17 cellular contexts compared by ENCODE assay signal in genomic region chr13:28027607-28028364, GRCh38.
"Had no signal": no experiment of that assay in that cellular context is flagged by ENCODE, and none has a peak within 500 bp of the region (broad histone marks: within the 10 kb centered on the region; RNA-seq: fewer than 3 reads in every experiment).

No MANE protein-coding gene starts in this region.

- H3K36me3 ChIP-seq: lower lobe of right lung, sigmoid colon, suprapubic skin, thyroid gland, vagina had no signal

- H3K36me3 Mint-ChIP-seq: naive thymus-derived CD8-positive, alpha-beta T cell; stimulated activated memory B cell treated with anti-CD40 and anti-IgM and Interleukin-4, amounts not matched to agents 10 μg/mL and 1 μg/mL and 100 μg/mL, for 72 hours had no signal

- H3K4me3 ChIP-seq: dorsolateral prefrontal cortex, lower lobe of right lung, psoas muscle, sigmoid colon, suprapubic skin, thyroid gland, vagina had no signal

- H3K27ac Mint-ChIP-seq: nephron progenitor cell; stimulated activated memory B cell treated with anti-CD40 and anti-IgM and Interleukin-4, amounts not matched to agents 10 μg/mL and 1 μg/mL and 100 μg/mL, for 72 hours; stimulated activated naive CD8-positive, alpha-beta T cell treated with anti-CD3 and anti-CD28 coated beads, Interleukin-15, Interleukin-2, amounts not matched to agents 100 ng/mL and 50 ng/mL, for 24 hours had no signal

- ATAC-seq: left ventricle myocardium superior; lower lobe of right lung; psoas muscle; right cardiac atrium; stimulated activated memory B cell treated with anti-CD40 and anti-IgM and Interleukin-4, amounts not matched to agents 10 μg/mL and 1 μg/mL and 100 μg/mL, for 72 hours had no signal

- H3K9me3 ChIP-seq: lower lobe of right lung, psoas muscle, sigmoid colon, suprapubic skin, thyroid gland, vagina had no signal

- H3K4me1 ChIP-seq: lower lobe of right lung, psoas muscle, sigmoid colon, suprapubic skin, vagina had no signal

- H3K4me3 Mint-ChIP-seq: nephron progenitor cell; stimulated activated memory B cell treated with anti-CD40 and anti-IgM and Interleukin-4, amounts not matched to agents 10 μg/mL and 1 μg/mL and 100 μg/mL, for 72 hours; stimulated activated naive CD8-positive, alpha-beta T cell treated with anti-CD3 and anti-CD28 coated beads, Interleukin-15, Interleukin-2, amounts not matched to agents 100 ng/mL and 50 ng/mL, for 24 hours had no signal

- DNase-seq: dorsolateral prefrontal cortex; effector CD4-positive, alpha-beta T cell; left ventricle myocardium superior; lower lobe of right lung; nephron progenitor cell; posterior cingulate gyrus; psoas muscle; right cardiac atrium; sigmoid colon; stimulated activated CD4-positive, alpha-beta T cell treated with anti-CD3 and anti-CD28 coated beads, Interleukin-4, amount 100 ng/mL, for 4 hours; thyroid gland; trophoblast cell had no signal

- H3K27me3 ChIP-seq: sigmoid colon, suprapubic skin, thyroid gland, vagina had no signal

- H3K9me3 Mint-ChIP-seq: naive thymus-derived CD8-positive, alpha-beta T cell; nephron progenitor cell; stimulated activated naive CD8-positive, alpha-beta T cell treated with anti-CD3 and anti-CD28 coated beads, Interleukin-15, Interleukin-2, amounts not matched to agents 100 ng/mL and 50 ng/mL, for 24 hours had no signal

- H3K27me3 Mint-ChIP-seq: stimulated activated memory B cell treated with anti-CD40 and anti-IgM and Interleukin-4, amounts not matched to agents 10 μg/mL and 1 μg/mL and 100 μg/mL, for 72 hours; stimulated activated naive CD8-positive, alpha-beta T cell treated with anti-CD3 and anti-CD28 coated beads, Interleukin-15, Interleukin-2, amounts not matched to agents 100 ng/mL and 50 ng/mL, for 24 hours had no signal
